In the genomic region with DNA sequence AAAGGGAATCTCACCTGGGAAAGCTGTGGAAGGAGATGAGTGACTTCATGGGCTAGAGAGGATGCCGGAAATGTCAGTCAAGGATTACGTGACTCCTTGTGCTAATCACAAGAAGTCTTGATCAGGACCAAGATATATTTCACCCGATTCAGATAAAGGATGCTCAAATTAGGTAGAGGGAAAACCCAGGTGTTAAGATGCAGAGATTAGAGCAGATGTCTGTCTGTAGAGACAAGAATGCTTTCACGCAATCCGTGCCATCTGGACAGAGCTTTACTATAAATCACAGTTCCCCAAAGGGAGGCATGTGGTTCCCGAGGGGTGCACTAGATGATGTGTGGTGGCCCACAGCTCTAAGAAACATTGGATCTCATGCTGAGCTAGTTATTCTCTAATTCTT, we compare ENCODE assay signal across 32 cellular contexts. TPM values are rescaled to one million over a fixed set of nuclear protein-coding genes. Genes with fewer than 3 reads are reported as not detected.
A peak's percentile ranks its signal among the peaks of the same experiment; 100 is the strongest.
DNase-seq lines count a peak whose midpoint lies in the region; ATAC-seq and TF ChIP-seq lines count a peak whose summit lies in the region.
"Had no signal": no experiment of that assay in that cellular context is flagged by ENCODE, and none has a peak within 500 bp of the region (broad histone marks: within the 10 kb centered on the region; RNA-seq: fewer than 3 reads in every experiment).

No MANE protein-coding gene starts in this region.

- H3K27ac ChIP-seq in adrenal gland, result no peak overlapping the region
- no peak overlapping the region for H3K27ac ChIP-seq in sigmoid colon
- H3K27ac ChIP-seq: 22Rv1, dorsolateral prefrontal cortex, gastrocnemius medialis, HL-60, KMS-11, prostate gland, right lobe of liver, SJCRH30 had no signal

- H3K4me1 ChIP-seq in adrenal gland (replicated peaks in 1 of 2) (peaks cover 7 to 9% of the 10 kb centered on the region in 2 donors), sigmoid colon (peaks cover 0 to 5% (median 4%) of the 10 kb centered on the region in 4 donors)
- H3K4me1 ChIP-seq: gastrocnemius medialis, right lobe of liver had no signal

- TF ChIP-seq CTCF in adrenal gland (IDR thresholded peaks at IDR 0.05) (no peak), sigmoid colon (IDR thresholded peaks at IDR 0.05) (no peak)

- no peak for ATAC-seq in HG03139 (IDR thresholded peaks at IDR 0.05; ENCODE audit: unreplicated experiment)
- no peak for ATAC-seq in HG03159 (IDR thresholded peaks at IDR 0.05; ENCODE audit: unreplicated experiment)
- ATAC-seq: activated CD8-positive, alpha-beta memory T cell treated with anti-CD3 and anti-CD28 coated beads, Interleukin-2, amount 10 ng/mL, durations not matched to agents 7 days and 5 days; gastrocnemius medialis; mucosa of descending colon; natural killer cell; right lobe of liver; WTC11 had no signal

- no peak for TF ChIP-seq EP300 in sigmoid colon (IDR thresholded peaks at IDR 0.05)

- intact Hi-C loops in adrenal gland (cut with DNase I), result no loop called here
- intact Hi-C loops in sigmoid colon (cut with DNase I), result no loop called here

- H3K4me3 ChIP-seq in adrenal gland, result no peak overlapping the region
- H3K4me3 ChIP-seq in sigmoid colon, result no peak overlapping the region
- H3K4me3 ChIP-seq: dorsolateral prefrontal cortex, gastrocnemius medialis, lung, mucosa of descending colon, prostate gland, right lobe of liver, SJCRH30 had no signal

- DNase-seq in DMS 273 (lab: John Stamatoyannopoulos, UW; ENCODE audit: unreplicated experiment) (peak; percentile 58), DMS 273 treated with DMSO at 0.1 percent for 48 hours (lab: John Stamatoyannopoulos, UW) (no peak), NCI-H2171 (lab: John Stamatoyannopoulos, UW) (peak; percentile 78), adrenal gland (peak in 4 of 7 donors; percentile 5 to 9 (median 6)), sigmoid colon (peak; percentile 4), SK-N-DZ (ENCODE audit: low spot score) (no peak)
- DNase-seq: activated CD4-positive, alpha-beta T cell treated with anti-CD3 and anti-CD28 coated beads, Interleukin-2, amount 10 ng/mL, durations not matched to agents 7 days and 5 days; activated CD8-positive, alpha-beta memory T cell treated with anti-CD3 and anti-CD28 coated beads, Interleukin-2, amount 10 ng/mL, durations not matched to agents 7 days and 5 days; activated naive CD4-positive, alpha-beta T cell treated with Interleukin-2 at 50 U/mL for 16 hours; cerebellar nuclear complex; H7; MM.1S; mucosa of descending colon; natural killer cell; NCI-H1105 treated with DMSO at 0.1 percent for 48 hours; NCI-H187 treated with DMSO at 0.1 percent for 48 hours; NCI-H526 treated with DMSO at 0.1 percent for 48 hours; nucleus accumbens; SJCRH30; stimulated activated CD4-positive, alpha-beta T cell treated with anti-CD3 and anti-CD28 coated beads, Interleukin-12 subunit alpha, Interleukin-12 subunit beta, amount 100 ng/mL, for 4 hours; stimulated activated CD4-positive, alpha-beta T cell treated with anti-CD3 and anti-CD28 coated beads, Interleukin-2, amount 100 ng/mL, for 48 hours had no signal

- 80 to 89% (median 83%) methylated on average over 6 of the region's 6 CpGs for WGBS in adrenal gland, 4 donors
- WGBS in sigmoid colon, 2 donors, result 83 to 92% methylated on average over 6 of the region's 6 CpGs

- TF ChIP-seq POLR2A in adrenal gland (IDR thresholded peaks at IDR 0.05), result no peak
- no peak for TF ChIP-seq POLR2A in sigmoid colon (IDR thresholded peaks at IDR 0.05)

- H3K36me3 ChIP-seq in adrenal gland (replicated peaks in 1 of 2) (no peaks in the 10 kb centered on the region), sigmoid colon (no peaks in the 10 kb centered on the region)
- H3K36me3 ChIP-seq: gastrocnemius medialis, prostate gland, right lobe of liver, SJCRH30 had no signal

- H3K9me3 ChIP-seq in adrenal gland (replicated peaks in 1 of 3) (no peaks in the 10 kb centered on the region), sigmoid colon (no peaks in the 10 kb centered on the region)
- H3K9me3 ChIP-seq: gastrocnemius medialis, mucosa of descending colon, prostate gland, right lobe of liver, SJCRH30 had no signal

- no peaks in the 10 kb centered on the region for H3K27me3 ChIP-seq in adrenal gland
- no peaks in the 10 kb centered on the region for H3K27me3 ChIP-seq in sigmoid colon
- H3K27me3 ChIP-seq: dorsolateral prefrontal cortex, gastrocnemius medialis, right lobe of liver, SJCRH30 had no signal

RNA-seq across cellular contexts. Expression of a gene that starts 9.7 kb away (rescaled TPM):
- total RNA-seq in adrenal gland (1 to 10 TPM; 2.4 to 9.7 (median 7.2) TPM), sigmoid colon (10 to 100 TPM in 3 of 4 donors, 1 to 10 TPM in 1; 9.2 to 28.5 (median 14.1) TPM)
- polyA plus RNA-seq in adrenal gland (10 to 100 TPM in 1 of 3 donors, 1 to 10 TPM in 2; 2.9 to 14.7 (median 7.7) TPM), sigmoid colon (10 to 100 TPM in 1 of 3 donors, 1 to 10 TPM in 2; 7.2 to 20.8 (median 9.0) TPM)
- 3.2 and 3.7 TPM in 2 replicates for polyA plus RNA-seq in SK-N-DZ (2014; cell fraction: cytosol; rRNA removed)
- polyA plus RNA-seq in SK-N-DZ (2014; cell fraction: nucleus; rRNA removed), result 6.2 and 10.1 TPM in 2 replicates

Comparison
In these comparisons a context has a peak if more than half of its experiments do, and no peak if none do; other contexts are left out.
1. DNase-seq: peak in DMS 273 (single experiment), NCI-H2171 (single experiment), adrenal gland (4 of 7) and sigmoid colon (single experiment); none in DMS 273 treated with DMSO at 0.1 percent for 48 hours (single experiment) and SK-N-DZ (single experiment).